Comparison of ENCODE assay signal across 8 cellular contexts in genomic region chr1:205122489-205122882, GRCh38. TPM values are rescaled to one million over a fixed set of nuclear protein-coding genes. Genes with fewer than 3 reads are reported as not detected.
DNase-seq lines count a peak whose midpoint lies in the region; ATAC-seq, FAIRE-seq and TF ChIP-seq lines count a peak whose summit lies in the region.

No MANE protein-coding gene starts in this region.

- ATAC-seq in GM21723 (IDR thresholded peaks at IDR 0.05; ENCODE audit: unreplicated experiment) (peak; percentile 13), GM21515 (IDR thresholded peaks at IDR 0.05; ENCODE audit: unreplicated experiment) (no peak)

- peak overlapping the region; percentile 94 for H3K4me3 ChIP-seq in NT2/D1 (ENCODE audit: insufficient read length, low read depth)
- peak overlapping the region; percentile 39 to 90 (median 69) for H3K4me3 ChIP-seq in endothelial cell of umbilical vein (replicated peaks in 1 of 3; ENCODE audit: insufficient read depth in 1 of 3, low read depth in 1 of 3, low read length in 3 of 3)
- H3K4me3 ChIP-seq in neutrophil (ENCODE audit: low read depth in 1 of 2, low read length in 1 of 2): peak overlapping the region; percentile 82 to 94

- H3K9me3 ChIP-seq in NT2/D1 (ENCODE audit: insufficient read depth, low read length): no peaks in the 10 kb centered on the region
- H3K9me3 ChIP-seq in endothelial cell of umbilical vein (replicated peaks; ENCODE audit: control insufficient read depth, insufficient read depth, low read length): no peaks in the 10 kb centered on the region
- no peaks in the 10 kb centered on the region for H3K9me3 ChIP-seq in neutrophil

- peaks cover 32% of the 10 kb centered on the region for H3K36me3 ChIP-seq in NT2/D1 (ENCODE audit: insufficient read depth, insufficient read length, low read length)
- H3K36me3 ChIP-seq in endothelial cell of umbilical vein (ENCODE audit: control insufficient read depth in 2 of 2, extremely low read depth in 1 of 2, insufficient read depth in 2 of 2, low read length in 2 of 2): no peaks in the 10 kb centered on the region
- H3K36me3 ChIP-seq in neutrophil: peaks cover 7% of the 10 kb centered on the region

- H2AFZ ChIP-seq in endothelial cell of umbilical vein (ENCODE audit: low read depth, low read length): peak overlapping the region; percentile 88

- BruUV-seq in endothelial cell of umbilical vein (replicated peaks; lab: Mats Ljungman, UMichigan): TSS peak; percentile 45

- no peaks in the 10 kb centered on the region for H4K20me1 ChIP-seq in endothelial cell of umbilical vein (replicated peaks; ENCODE audit: control insufficient read depth, extremely low read depth, insufficient read depth, low read length)

- DNase-seq in NT2/D1 (ENCODE audit: low read depth, low spot score): no peak
- no peak for DNase-seq in endothelial cell of umbilical vein (ENCODE audit: low read depth, low spot score)
- DNase-seq in SKM-1 (lab: John Stamatoyannopoulos, UW; ENCODE audit: unreplicated experiment): no peak
- DNase-seq in NCI-H1092 treated with DMSO at 0.1 percent for 48 hours (lab: John Stamatoyannopoulos, UW): no peak
- no peak for DNase-seq in LoVo (ENCODE audit: low spot score)

- no peaks in the 10 kb centered on the region for H3K9me1 ChIP-seq in endothelial cell of umbilical vein (replicated peaks; ENCODE audit: control insufficient read depth, extremely low read depth, insufficient read depth, low read length)

- POLR2A ChIA-PET in endothelial cell of umbilical vein (lab: Charles Lee): interaction anchor here (0.5 to 0.6 kb wide), 2 partner anchors 44 to 163 kb away, joined by 3 read pairs; no protein-coding TSS in a partner anchor

- H3K9ac ChIP-seq in NT2/D1 (ENCODE audit: insufficient read length, low read depth) (peak overlapping the region; percentile 71), endothelial cell of umbilical vein (replicated peaks; ENCODE audit: extremely low read depth, insufficient read depth, low read length) (peak overlapping the region; percentile 95)

- TF ChIP-seq CTCF in endothelial cell of umbilical vein (IDR thresholded peaks at IDR 0.05; ENCODE audit: extremely low read depth in 1 of 2, insufficient read depth in 1 of 2, low read depth in 1 of 2, low read length in 2 of 2): no peak
- TF ChIP-seq CTCF in neutrophil (IDR thresholded peaks at IDR 0.05): no peak

- H3K4me1 ChIP-seq in NT2/D1 (ENCODE audit: insufficient read depth, insufficient read length): no peaks in the 10 kb centered on the region
- peaks cover 12% of the 10 kb centered on the region for H3K4me1 ChIP-seq in endothelial cell of umbilical vein (ENCODE audit: control insufficient read depth, extremely low read depth, insufficient read depth, low read length)
- peaks cover 31 to 43% of the 10 kb centered on the region in 2 experiments for H3K4me1 ChIP-seq in neutrophil (ENCODE audit: control insufficient read depth in 1 of 2, insufficient read depth in 1 of 2, low read depth in 1 of 2, low read length in 1 of 2)

- no peaks in the 10 kb centered on the region for H3K27me3 ChIP-seq in NT2/D1 (ENCODE audit: insufficient read depth, insufficient read length)
- H3K27me3 ChIP-seq in endothelial cell of umbilical vein (ENCODE audit: control insufficient read depth in 2 of 2, insufficient read depth in 2 of 2, low read length in 2 of 2): no peaks in the 10 kb centered on the region
- no peaks in the 10 kb centered on the region for H3K27me3 ChIP-seq in neutrophil

- dilution Hi-C loops in endothelial cell of umbilical vein (cut with MboI; ENCODE audit: extremely low pct_ligation_motif_present, low sequenced_read_pairs): no loop called here

- peak overlapping the region; percentile 91 for H3K27ac ChIP-seq in endothelial cell of umbilical vein (ENCODE audit: insufficient read depth, low read depth, low read length)
- peak overlapping the region; percentile 95 for H3K27ac ChIP-seq in neutrophil

- H3K79me2 ChIP-seq in endothelial cell of umbilical vein (ENCODE audit: control insufficient read depth, insufficient read depth, low read length): peaks cover 35% of the 10 kb centered on the region

- CTCF ChIA-PET in endothelial cell of umbilical vein (lab: Charles Lee): interaction anchor here (0.6 to 5.5 kb wide), 9 partner anchors 19 to 133 kb away, joined by 3 to 54 read pairs (median 7); partner anchors contain the start of gene TMCC2

- intact Hi-C loops in endothelial cell of umbilical vein (cut with micrococcal nuclease): loop anchor here (1.0 kb wide), 5 partner anchors 19 to 134 kb away; partner anchors contain the start of genes DSTYK and TMCC2

- H3K4me2 ChIP-seq in endothelial cell of umbilical vein (ENCODE audit: insufficient read depth, low read length): peak overlapping the region; percentile 97

- no peak for FAIRE-seq in endothelial cell of umbilical vein (lab: Jason Lieb, UNC)

- TF ChIP-seq POLR2A in endothelial cell of umbilical vein (IDR thresholded peaks at IDR 0.05; ENCODE audit: low read depth, low read length): no peak

TF ChIP-seq in endothelial cell of umbilical vein, 7 proteins besides CTCF, POLR2A, EP300 and RAD21:
- TF ChIP-seq, protein P1, sequence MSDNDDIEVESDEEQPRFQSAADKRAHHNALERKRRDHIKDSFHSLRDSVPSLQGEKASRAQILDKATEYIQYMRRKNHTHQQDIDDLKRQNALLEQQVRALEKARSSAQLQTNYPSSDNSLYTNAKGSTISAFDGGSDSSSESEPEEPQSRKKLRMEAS (IDR thresholded peaks at IDR 0.05; ENCODE audit: insufficient read depth, insufficient read length): no peak
- no peak for TF ChIP-seq EZH2 (IDR thresholded peaks at IDR 0.05; ENCODE audit: borderline replicate concordance, low read depth, low read length, severe bottlenecking)
- no peak for TF ChIP-seq POLR2AphosphoS5 (IDR thresholded peaks at IDR 0.05; ENCODE audit: insufficient read depth, low read depth, low read length)
- no peak for TF ChIP-seq MYC (IDR thresholded peaks at IDR 0.05; ENCODE audit: low read depth, low read length)

RNA-seq across cellular contexts. Expression of gene RBBP5, which starts 0.7 kb away (rescaled TPM):
- total RNA-seq in endothelial cell of umbilical vein: 14.2 and 15.6 TPM in 2 replicates
- 4.5 and 5.8 TPM in 2 replicates for polyA plus RNA-seq in endothelial cell of umbilical vein
- polyA plus RNA-seq in endothelial cell of umbilical vein (2011; cell fraction: cytosol; rRNA removed): 6.3 and 7.0 TPM in 2 replicates
- polyA plus RNA-seq in endothelial cell of umbilical vein (2011; cell fraction: nucleus; rRNA removed): 4.5 and 6.1 TPM in 2 replicates
- polyA plus RNA-seq in endothelial cell of umbilical vein (2012): 8.4 and 12.0 TPM in 2 replicates
- polyA minus RNA-seq in endothelial cell of umbilical vein: 15.2 and 22.1 TPM in 2 replicates
- polyA minus RNA-seq in endothelial cell of umbilical vein (2011; cell fraction: cytosol; rRNA and poly(A)+ RNA removed): 21.1 TPM
- polyA minus RNA-seq in endothelial cell of umbilical vein (2011; cell fraction: nucleus; rRNA and poly(A)+ RNA removed): 5.9 and 7.1 TPM in 2 replicates

RNA-seq across cellular contexts. Expression of gene TMEM81, which starts 38.2 kb away (rescaled TPM):
- 2.9 TPM in 2 replicates for total RNA-seq in endothelial cell of umbilical vein
- polyA plus RNA-seq in endothelial cell of umbilical vein: 1.2 and 1.5 TPM in 2 replicates
- polyA plus RNA-seq in endothelial cell of umbilical vein (2011; cell fraction: cytosol; rRNA removed): 1.5 and 1.7 TPM in 2 replicates
- 1.9 and 2.3 TPM in 2 replicates for polyA plus RNA-seq in endothelial cell of umbilical vein (2011; cell fraction: nucleus; rRNA removed)
- 1.9 and 2.1 TPM in 2 replicates for polyA plus RNA-seq in endothelial cell of umbilical vein (2012)
- polyA minus RNA-seq in endothelial cell of umbilical vein: 3.8 and 4.5 TPM in 2 replicates
- polyA minus RNA-seq in endothelial cell of umbilical vein (2011; cell fraction: cytosol; rRNA and poly(A)+ RNA removed): 0.72 TPM
- 1.4 and 2.2 TPM in 2 replicates for polyA minus RNA-seq in endothelial cell of umbilical vein (2011; cell fraction: nucleus; rRNA and poly(A)+ RNA removed)
